In the genomic region with DNA sequence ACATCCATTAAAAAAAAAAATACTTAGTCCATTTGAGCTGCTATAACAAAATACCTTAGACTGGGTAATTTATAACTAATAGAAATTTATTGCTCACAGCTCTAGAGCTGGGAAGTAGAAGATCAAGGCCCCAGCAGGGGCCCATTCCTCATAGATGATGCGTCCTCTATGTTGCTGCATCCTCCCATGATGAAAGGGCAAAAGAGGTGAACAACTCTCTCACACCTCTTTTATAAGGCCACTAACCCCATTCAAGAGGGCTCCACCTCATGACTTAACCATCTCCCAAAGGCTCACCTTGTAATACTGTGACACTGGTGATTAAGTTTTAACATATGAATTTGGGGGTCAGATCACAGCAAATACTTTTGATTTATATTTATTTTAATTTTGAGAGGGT, we compare ENCODE assay signal across 25 cellular contexts. TPM values are rescaled to one million over a fixed set of nuclear protein-coding genes. Genes with fewer than 3 reads are reported as not detected.
DNase-seq lines count a peak whose midpoint lies in the region; ATAC-seq and TF ChIP-seq lines count a peak whose summit lies in the region.
"Had no signal": no experiment of that assay in that cellular context is flagged by ENCODE, and none has a peak within 500 bp of the region (broad histone marks: within the 10 kb centered on the region; RNA-seq: fewer than 3 reads in every experiment).

No MANE protein-coding gene starts in this region.

- H3K27ac ChIP-seq in epithelial cell of prostate = peak overlapping the region; percentile 40
- H3K27ac ChIP-seq: HL-60, SJSA1 had no signal

- no peak for TF ChIP-seq CTCF in activated CD8-positive, alpha-beta T cell treated with anti-CD3 and anti-CD28 coated beads for 36 hours (IDR thresholded peaks at IDR 0.05)

- ATAC-seq in activated CD8-positive, alpha-beta T cell treated with anti-CD3 and anti-CD28 coated beads for 36 hours = no peak
- ATAC-seq in activated CD8-positive, alpha-beta T cell treated with anti-CD3 and anti-CD28 coated beads, Interleukin-2, amount 10 ng/mL, durations not matched to agents 7 days and 5 days = no peak
- ATAC-seq: GM12878 had no signal

- no peak overlapping the region for H3K4me3 Mint-ChIP-seq in activated CD8-positive, alpha-beta T cell treated with anti-CD3 and anti-CD28 coated beads for 36 hours
- no peak overlapping the region for H3K4me3 Mint-ChIP-seq in activated CD8-positive, alpha-beta T cell treated with anti-CD3 and anti-CD28 coated beads, Interleukin-2, amount 10 ng/mL, durations not matched to agents 7 days and 5 days
- H3K4me3 Mint-ChIP-seq: CD14-positive monocyte had no signal

- H3K27me3 Mint-ChIP-seq in activated CD8-positive, alpha-beta T cell treated with anti-CD3 and anti-CD28 coated beads for 36 hours = no peaks in the 10 kb centered on the region
- H3K27me3 Mint-ChIP-seq in activated CD8-positive, alpha-beta T cell treated with anti-CD3 and anti-CD28 coated beads, Interleukin-2, amount 10 ng/mL, durations not matched to agents 7 days and 5 days (ENCODE audit: low read depth) = no peaks in the 10 kb centered on the region

- DNase-seq in activated CD8-positive, alpha-beta T cell treated with anti-CD3 and anti-CD28 coated beads for 36 hours = no peak
- DNase-seq in activated CD8-positive, alpha-beta T cell treated with anti-CD3 and anti-CD28 coated beads, Interleukin-2, amount 10 ng/mL, durations not matched to agents 7 days and 5 days = no peak
- DNase-seq in LoVo (ENCODE audit: low spot score) (peak; percentile 22), epithelial cell of prostate (ENCODE audit: low read depth, low spot score) (no peak), OCI-M1 (lab: John Stamatoyannopoulos, UW) (no peak), NCI-H1092 treated with DMSO at 0.1 percent for 48 hours (lab: John Stamatoyannopoulos, UW) (no peak), activated T-cell treated with anti-CD3 and anti-CD28 coated beads for 4 hours (no peak), NCI-H1436 treated with DMSO at 0.1 percent for 48 hours (lab: John Stamatoyannopoulos, UW) (no peak)
- DNase-seq: 8988T; ACHN; BE2C; GDM1; MV-4-11; NCI-H1105 treated with DMSO at 0.1 percent for 48 hours; NCI-H2029; NCI-H446 treated with DMSO at 0.1 percent for 48 hours; NCI-H526; NCI-H82; NK-92 treated with Interleukin-12 subunit alpha and Interleukin-12 subunit beta, amount 100 ng/mL, for 24 hours; Right ventricle myocardium superior; RPMI8226 had no signal

- POLR2A ChIA-PET in activated CD8-positive, alpha-beta T cell treated with anti-CD3 and anti-CD28 coated beads for 36 hours (lab: Charles Lee) = no interaction called here
- POLR2A ChIA-PET in activated CD8-positive, alpha-beta T cell treated with anti-CD3 and anti-CD28 coated beads, Interleukin-2, amount 10 ng/mL, durations not matched to agents 7 days and 5 days (lab: Charles Lee) = interaction anchor here (0.7 kb wide), 1 partner anchor 1750 kb away, joined by 3 read pairs; no protein-coding TSS in a partner anchor

- peaks cover 22% of the 10 kb centered on the region for H3K4me1 Mint-ChIP-seq in activated CD8-positive, alpha-beta T cell treated with anti-CD3 and anti-CD28 coated beads for 36 hours (ENCODE audit: low read depth)
- peaks cover 34% of the 10 kb centered on the region for H3K4me1 Mint-ChIP-seq in activated CD8-positive, alpha-beta T cell treated with anti-CD3 and anti-CD28 coated beads, Interleukin-2, amount 10 ng/mL, durations not matched to agents 7 days and 5 days (ENCODE audit: low read depth)

- intact Hi-C loops in activated CD8-positive, alpha-beta T cell treated with anti-CD3 and anti-CD28 coated beads for 36 hours (cut with micrococcal nuclease) = loop anchor here (10.0 kb wide), 3 partner anchors 107 to 297 kb away; no protein-coding TSS in a partner anchor

- peaks cover 1% of the 10 kb centered on the region for H3K36me3 Mint-ChIP-seq in activated CD8-positive, alpha-beta T cell treated with anti-CD3 and anti-CD28 coated beads for 36 hours (ENCODE audit: low read depth)
- peaks cover 5% of the 10 kb centered on the region for H3K36me3 Mint-ChIP-seq in activated CD8-positive, alpha-beta T cell treated with anti-CD3 and anti-CD28 coated beads, Interleukin-2, amount 10 ng/mL, durations not matched to agents 7 days and 5 days (ENCODE audit: low read depth)
- H3K36me3 Mint-ChIP-seq: CD14-positive monocyte had no signal

- peak overlapping the region; percentile 32 for H3K27ac Mint-ChIP-seq in activated CD8-positive, alpha-beta T cell treated with anti-CD3 and anti-CD28 coated beads for 36 hours
- no peak overlapping the region for H3K27ac Mint-ChIP-seq in activated CD8-positive, alpha-beta T cell treated with anti-CD3 and anti-CD28 coated beads, Interleukin-2, amount 10 ng/mL, durations not matched to agents 7 days and 5 days

- CTCF ChIA-PET in activated CD8-positive, alpha-beta T cell treated with anti-CD3 and anti-CD28 coated beads for 36 hours (lab: Charles Lee) = interaction anchor here (1.4 to 6.4 kb wide), 3 partner anchors 108 to 268 kb away, joined by 5 to 36 read pairs (median 10); no protein-coding TSS in a partner anchor
- CTCF ChIA-PET in activated CD8-positive, alpha-beta T cell treated with anti-CD3 and anti-CD28 coated beads, Interleukin-2, amount 10 ng/mL, durations not matched to agents 7 days and 5 days (lab: Charles Lee) = interaction anchor here (1.3 to 2.5 kb wide), 2 partner anchors 112 to 268 kb away, joined by 5 to 26 read pairs; no protein-coding TSS in a partner anchor

- peaks cover 5% of the 10 kb centered on the region for H3K9me3 Mint-ChIP-seq in activated CD8-positive, alpha-beta T cell treated with anti-CD3 and anti-CD28 coated beads for 36 hours
- no peaks in the 10 kb centered on the region for H3K9me3 Mint-ChIP-seq in activated CD8-positive, alpha-beta T cell treated with anti-CD3 and anti-CD28 coated beads, Interleukin-2, amount 10 ng/mL, durations not matched to agents 7 days and 5 days (ENCODE audit: insufficient read depth)

RNA-seq across cellular contexts. Expression of a gene that starts 3.0 kb away (rescaled TPM):
- total RNA-seq in activated CD8-positive, alpha-beta T cell treated with anti-CD3 and anti-CD28 coated beads for 36 hours = 10 to 100 TPM; 19.3 to 20.1 TPM
- total RNA-seq in activated CD8-positive, alpha-beta T cell treated with anti-CD3 and anti-CD28 coated beads, Interleukin-2, amount 10 ng/mL, durations not matched to agents 7 days and 5 days = 10 to 100 TPM; 32.3 to 33.8 TPM

RNA-seq across cellular contexts. Expression of a gene that starts 8.1 kb away (rescaled TPM):
- total RNA-seq in activated CD8-positive, alpha-beta T cell treated with anti-CD3 and anti-CD28 coated beads for 36 hours = 10 to 100 TPM; 15.8 to 16.5 TPM
- total RNA-seq in activated CD8-positive, alpha-beta T cell treated with anti-CD3 and anti-CD28 coated beads, Interleukin-2, amount 10 ng/mL, durations not matched to agents 7 days and 5 days = 10 to 100 TPM; 27.0 to 27.4 TPM
